ENCODE assay signal across 21 cellular contexts in the genomic region with DNA sequence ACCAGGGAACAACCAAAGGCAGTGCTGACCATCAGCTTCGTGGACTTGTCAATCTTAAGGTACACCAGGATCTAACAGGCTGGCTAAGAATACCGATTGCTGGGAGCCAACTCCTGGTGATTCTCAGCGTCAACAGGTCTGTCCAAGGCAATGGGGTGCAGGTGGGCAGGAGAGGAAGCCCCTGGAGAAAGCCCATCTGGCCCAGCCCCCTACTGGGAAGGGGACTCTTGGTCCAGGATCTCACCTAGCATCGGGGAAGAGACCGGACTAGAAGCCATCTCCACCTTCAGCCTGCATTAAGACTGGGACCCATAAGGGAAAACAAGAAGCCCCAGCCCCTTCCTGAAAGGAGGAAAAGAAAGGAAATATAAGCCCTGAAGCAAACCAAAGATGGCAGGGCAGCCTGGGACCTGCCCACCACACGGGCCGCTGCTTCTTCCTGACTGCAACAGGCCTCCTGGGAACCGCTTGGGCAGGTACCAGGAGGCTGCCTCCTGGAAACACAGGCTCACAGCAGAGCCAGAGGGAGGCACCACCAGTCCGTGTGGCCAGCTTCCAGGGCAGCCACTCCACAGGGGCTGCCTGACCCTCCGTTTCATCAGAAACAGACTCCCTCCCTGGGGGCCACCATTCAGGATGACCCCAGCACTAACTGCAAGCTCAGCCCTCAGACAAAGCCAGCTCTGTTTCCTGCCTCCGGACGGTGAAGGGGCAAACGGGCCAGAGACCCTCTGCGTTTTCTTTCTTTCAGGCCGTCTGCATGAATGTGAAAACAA.
DNase-seq lines count a peak whose midpoint lies in the region; ATAC-seq and TF ChIP-seq lines count a peak whose summit lies in the region.
"Had no signal": no experiment of that assay in that cellular context is flagged by ENCODE, and none has a peak within 500 bp of the region (broad histone marks: within the 10 kb centered on the region; RNA-seq: fewer than 3 reads in every experiment).

No MANE protein-coding gene starts in this region.

- H3K9me3 ChIP-seq in ascending aorta, result no peaks in the 10 kb centered on the region
- H3K9me3 ChIP-seq in hepatocyte (ENCODE audit: low read depth), result no peaks in the 10 kb centered on the region
- H3K9me3 ChIP-seq: esophagus squamous epithelium, Peyer's patch had no signal

- DNase-seq in GM23338 (ENCODE audit: low spot score) (no peak), ascending aorta (ENCODE audit: low spot score in 2 of 2) (peak in 1 of 2 donors; percentile 62), hepatocyte (ENCODE audit: low spot score) (no peak), sciatic nerve (ENCODE audit: low spot score) (no peak), NCI-H187 treated with DMSO at 0.1 percent for 48 hours (lab: John Stamatoyannopoulos, UW) (no peak)
- no peak for DNase-seq in stimulated activated CD4-positive, alpha-beta T cell treated with anti-CD3 and anti-CD28 coated beads, Interleukin-1b, Interleukin-23, amount 100 ng/mL, for 48 hours
- no peak for DNase-seq in activated CD4-positive, alpha-beta T cell treated with anti-CD3 and anti-CD28 coated beads, Interleukin-2, amount 10 ng/mL, durations not matched to agents 7 days and 5 days
- DNase-seq: activated CD8-positive, alpha-beta memory T cell treated with anti-CD3 and anti-CD28 coated beads, Interleukin-2, amount 50 U/mL, for 4 hours; cerebellar nuclear complex; DMS79 treated with DMSO at 0.1 percent for 48 hours; esophagus squamous epithelium; HCEC 1CT; Kasumi-1; NCI-H1436 treated with DMSO at 0.1 percent for 48 hours; NCI-H526 had no signal

- H3K4me1 ChIP-seq in GM23338 (ENCODE audit: insufficient read depth) (peaks cover 14% of the 10 kb centered on the region), ascending aorta (peaks cover 26 to 64% of the 10 kb centered on the region in 2 donors), hepatocyte (ENCODE audit: insufficient read depth) (peaks cover 6% of the 10 kb centered on the region)
- H3K4me1 ChIP-seq: Peyer's patch had no signal

- peaks cover 97% of the 10 kb centered on the region for H3K36me3 Mint-ChIP-seq in GM23338 (ENCODE audit: low read depth)
- peaks cover 14% of the 10 kb centered on the region for H3K36me3 Mint-ChIP-seq in activated CD4-positive, alpha-beta T cell treated with anti-CD3 and anti-CD28 coated beads, Interleukin-2, amount 10 ng/mL, durations not matched to agents 7 days and 5 days (ENCODE audit: low read depth)
- H3K36me3 Mint-ChIP-seq: natural killer cell treated with Interleukin-12 subunit alpha and Interleukin-12 subunit beta and Interleukin-15 and Interleukin-18, amount 100 ng/mL, for 72 hours had no signal

- H3K9me2 ChIP-seq in GM23338 (ENCODE audit: insufficient read depth) (no peaks in the 10 kb centered on the region; the same call in 1 of the 2 replicates), hepatocyte (replicated peaks; ENCODE audit: insufficient read depth) (no peaks in the 10 kb centered on the region)

- H3K27me3 Mint-ChIP-seq in GM23338 (ENCODE audit: insufficient read depth, low read depth, poor library complexity), result peaks cover 16% of the 10 kb centered on the region
- no peaks in the 10 kb centered on the region for H3K27me3 Mint-ChIP-seq in activated CD4-positive, alpha-beta T cell treated with anti-CD3 and anti-CD28 coated beads, Interleukin-2, amount 10 ng/mL, durations not matched to agents 7 days and 5 days
- H3K27me3 Mint-ChIP-seq: natural killer cell treated with Interleukin-12 subunit alpha and Interleukin-12 subunit beta and Interleukin-15 and Interleukin-18, amount 100 ng/mL, for 72 hours had no signal

- WGBS in hepatocyte (ENCODE audit: low lambda C conversion rate, missing lambda C conversion rate), result 72% methylated on average over 15 of the region's 15 CpGs

- peak; percentile 23 for ATAC-seq in GM23338
- peak; percentile 11 for ATAC-seq in sciatic nerve
- ATAC-seq: activated CD4-positive, CD25-positive, alpha-beta regulatory T cell treated with anti-CD3 and anti-CD28 coated beads, Interleukin-2, amount 50 U/mL, for 24 hours; activated naive CD4-positive, alpha-beta T cell treated with anti-CD3 and anti-CD28 coated beads, Interleukin-2, amount 50 U/mL, for 72 hours; left lobe of liver; natural killer cell treated with Interleukin-12 subunit alpha and Interleukin-12 subunit beta and Interleukin-15 and Interleukin-18, amount 100 ng/mL, for 72 hours had no signal

- CTCF ChIA-PET in activated CD4-positive, alpha-beta T cell treated with anti-CD3 and anti-CD28 coated beads, Interleukin-2, amount 10 ng/mL, durations not matched to agents 7 days and 5 days (lab: Charles Lee), result interaction anchor here (0.6 kb wide), 1 partner anchor 166 kb away, joined by 3 read pairs; no protein-coding TSS in a partner anchor

- peak overlapping the region; percentile 70; the same call in 1 of the 2 replicates for H3K27ac Mint-ChIP-seq in GM23338
- no peak overlapping the region for H3K27ac Mint-ChIP-seq in activated CD4-positive, alpha-beta T cell treated with anti-CD3 and anti-CD28 coated beads, Interleukin-2, amount 10 ng/mL, durations not matched to agents 7 days and 5 days
- H3K27ac Mint-ChIP-seq: natural killer cell treated with Interleukin-12 subunit alpha and Interleukin-12 subunit beta and Interleukin-15 and Interleukin-18, amount 100 ng/mL, for 72 hours had no signal

- H3K36me3 ChIP-seq in GM23338 (ENCODE audit: insufficient read depth), result peaks cover 26% of the 10 kb centered on the region
- peaks cover 25 to 40% of the 10 kb centered on the region in 2 donors for H3K36me3 ChIP-seq in ascending aorta
- H3K36me3 ChIP-seq in hepatocyte (replicated peaks; ENCODE audit: insufficient read depth, low read depth), result no peaks in the 10 kb centered on the region

- POLR2A ChIA-PET in activated CD4-positive, alpha-beta T cell treated with anti-CD3 and anti-CD28 coated beads, Interleukin-2, amount 10 ng/mL, durations not matched to agents 7 days and 5 days (lab: Charles Lee), result no interaction called here

- no peaks in the 10 kb centered on the region for H3F3A ChIP-seq in GM23338 (replicated peaks; ENCODE audit: low read depth)

- peak in 1 of 2 experiments; percentile 32; a peak in 2 of 4 replicates for TF ChIP-seq CTCF in GM23338 (conservative IDR thresholded peaks at IDR 0.05; ENCODE audit: low read depth in 2 of 2)
- TF ChIP-seq CTCF in ascending aorta (IDR thresholded peaks at IDR 0.05), result peak in 1 of 3 experiments; percentile 21
- TF ChIP-seq CTCF in hepatocyte (IDR thresholded peaks at IDR 0.05; ENCODE audit: poor library complexity), result no peak

- H3K79me2 ChIP-seq in GM23338 (replicated peaks; ENCODE audit: insufficient read depth) (peaks cover 37% of the 10 kb centered on the region), hepatocyte (no peaks in the 10 kb centered on the region)

- H3K9me3 Mint-ChIP-seq in GM23338, result no peaks in the 10 kb centered on the region; the same call in 2 of the 3 replicates
- H3K9me3 Mint-ChIP-seq in activated CD4-positive, alpha-beta T cell treated with anti-CD3 and anti-CD28 coated beads, Interleukin-2, amount 10 ng/mL, durations not matched to agents 7 days and 5 days, result no peaks in the 10 kb centered on the region
- H3K9me3 Mint-ChIP-seq: activated naive CD4-positive, alpha-beta T cell treated with anti-CD3 and anti-CD28 coated beads, Interleukin-2, amount 50 U/mL, for 72 hours; natural killer cell treated with Interleukin-12 subunit alpha and Interleukin-12 subunit beta and Interleukin-15 and Interleukin-18, amount 100 ng/mL, for 72 hours had no signal

- H3K27ac ChIP-seq in GM23338 (ENCODE audit: low read depth) (peak overlapping the region; percentile 72), ascending aorta (peak overlapping the region; percentile 67 to 71), hepatocyte (no peak overlapping the region)
- H3K27ac ChIP-seq: esophagus squamous epithelium, Peyer's patch had no signal

- no peak overlapping the region for H3K4me2 ChIP-seq in GM23338
- peak overlapping the region; percentile 20 for H3K4me2 ChIP-seq in hepatocyte

- peaks cover 46% of the 10 kb centered on the region for H3K4me1 Mint-ChIP-seq in GM23338
- no peaks in the 10 kb centered on the region for H3K4me1 Mint-ChIP-seq in activated CD4-positive, alpha-beta T cell treated with anti-CD3 and anti-CD28 coated beads, Interleukin-2, amount 10 ng/mL, durations not matched to agents 7 days and 5 days

- no peak overlapping the region for H2AFZ ChIP-seq in GM23338
- no peak overlapping the region for H2AFZ ChIP-seq in hepatocyte

- H4K20me1 ChIP-seq in GM23338 (replicated peaks; ENCODE audit: insufficient read depth) (peaks cover 33% of the 10 kb centered on the region), hepatocyte (ENCODE audit: insufficient read depth, poor library complexity, severe bottlenecking) (no peaks in the 10 kb centered on the region)

- H3K4me3 Mint-ChIP-seq in GM23338, result no peak overlapping the region; the same call in 2 of the 3 replicates
- no peak overlapping the region for H3K4me3 Mint-ChIP-seq in activated CD4-positive, alpha-beta T cell treated with anti-CD3 and anti-CD28 coated beads, Interleukin-2, amount 10 ng/mL, durations not matched to agents 7 days and 5 days
- H3K4me3 Mint-ChIP-seq: natural killer cell treated with Interleukin-12 subunit alpha and Interleukin-12 subunit beta and Interleukin-15 and Interleukin-18, amount 100 ng/mL, for 72 hours had no signal

- no peak overlapping the region for H3K4me3 ChIP-seq in GM23338
- H3K4me3 ChIP-seq in ascending aorta, result peak overlapping the region in 1 of 2 donors; percentile 14
- no peak overlapping the region for H3K4me3 ChIP-seq in hepatocyte
- H3K4me3 ChIP-seq: esophagus squamous epithelium, Peyer's patch, skin epidermis had no signal

- intact Hi-C loops in ascending aorta (cut with DNase I), result loop anchor here (10.0 kb wide), 1 partner anchor 324 kb away; no protein-coding TSS in a partner anchor
- intact Hi-C loops in sciatic nerve (cut with DNase I), result loop anchor here (10.0 kb wide), 1 partner anchor 414 kb away; no protein-coding TSS in a partner anchor

- H3K27me3 ChIP-seq in GM23338 (ENCODE audit: insufficient read depth), result no peaks in the 10 kb centered on the region
- no peaks in the 10 kb centered on the region for H3K27me3 ChIP-seq in ascending aorta
- no peaks in the 10 kb centered on the region for H3K27me3 ChIP-seq in hepatocyte
- H3K27me3 ChIP-seq: esophagus squamous epithelium, Peyer's patch had no signal

TF ChIP-seq in GM23338, 12 proteins besides CTCF, POLR2A, EP300 and RAD21:
- TF ChIP-seq EZH2phosphoT487 (IDR thresholded peaks at IDR 0.05; ENCODE audit: unreplicated experiment) (no peak), POLR2AphosphoS5 (IDR thresholded peaks at IDR 0.05; ENCODE audit: low read depth) (no peak), CREB1 (CRISPR knock-in tag; IDR thresholded peaks at IDR 0.05; ENCODE audit: low read depth) (no peak), NANOG (IDR thresholded peaks at IDR 0.05; ENCODE audit: borderline replicate concordance) (no peak)
